ENCODE assay signal across 1 cellular context in genomic region chr2:135768863-135769262, GRCh38.
TF ChIP-seq lines count a peak whose summit lies in the region.

No MANE protein-coding gene starts in this region.

TF ChIP-seq in WTC11, 78 proteins besides CTCF, POLR2A, EP300 and RAD21 (continued from another document):
- no peak for TF ChIP-seq E2F5 (CRISPR knock-in tag; IDR thresholded peaks at IDR 0.05)
- no peak for TF ChIP-seq MLX (CRISPR knock-in tag; IDR thresholded peaks at IDR 0.05)
- no peak for TF ChIP-seq MAX (CRISPR knock-in tag; IDR thresholded peaks at IDR 0.05)
- TF ChIP-seq MXD4 (CRISPR knock-in tag; IDR thresholded peaks at IDR 0.05; ENCODE audit: borderline replicate concordance) = no peak
- TF ChIP-seq ZNF281 (CRISPR knock-in tag; IDR thresholded peaks at IDR 0.05) = no peak
- TF ChIP-seq TEAD4 (CRISPR knock-in tag; IDR thresholded peaks at IDR 0.05) = no peak
